In the genomic region with DNA sequence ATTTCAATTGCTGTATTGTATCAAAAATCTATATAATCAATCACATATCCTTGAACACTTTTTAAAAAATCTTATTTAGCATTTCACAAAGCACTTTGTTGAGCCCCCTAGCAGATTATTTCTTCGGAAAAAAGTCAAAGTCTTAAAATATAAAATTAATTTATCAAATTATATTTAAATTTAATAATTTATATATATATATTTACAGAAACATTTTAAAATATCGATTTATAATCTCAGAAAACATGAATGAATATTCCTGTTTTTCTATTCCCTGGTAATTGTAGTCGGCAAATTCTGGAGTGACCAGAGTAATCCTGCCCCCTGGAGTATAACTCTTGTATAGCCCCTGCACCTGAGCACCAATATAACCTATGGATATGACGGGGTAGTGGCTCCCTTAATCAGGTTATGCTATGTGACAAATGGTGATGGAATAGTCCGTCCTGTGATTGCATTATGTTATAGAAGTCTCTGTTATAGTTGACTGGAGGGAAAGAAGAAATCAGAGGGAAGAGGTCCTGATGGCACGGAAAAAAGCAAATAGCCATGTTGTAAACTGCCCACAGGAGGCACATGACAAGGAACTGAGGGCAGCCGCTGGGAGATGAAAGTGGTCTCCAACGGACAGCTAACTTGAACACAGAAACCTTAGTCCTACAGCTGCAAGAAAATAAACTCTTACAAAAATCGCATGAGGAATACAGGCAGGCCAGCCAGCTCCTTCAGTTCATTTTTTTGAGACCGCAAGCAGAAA, we compare ENCODE assay signal across 10 cellular contexts.
DNase-seq lines count a peak whose midpoint lies in the region; ATAC-seq and TF ChIP-seq lines count a peak whose summit lies in the region.
"Had no signal": no experiment of that assay in that cellular context is flagged by ENCODE, and none has a peak within 500 bp of the region (broad histone marks: within the 10 kb centered on the region; RNA-seq: fewer than 3 reads in every experiment).

No MANE protein-coding gene starts in this region.

- peak; percentile 75 for TF ChIP-seq RAD21 in Ishikawa (IDR thresholded peaks at IDR 0.05; ENCODE audit: low read depth)

- TF ChIP-seq POLR2A in uterus (IDR thresholded peaks at IDR 0.05), result no peak

- no peak overlapping the region for H3K4me3 Mint-ChIP-seq in CD8-positive, alpha-beta T cell
- H3K4me3 Mint-ChIP-seq: activated naive CD8-positive, alpha-beta T cell treated with anti-CD3 and anti-CD28 coated beads, Interleukin-2, amount 10 ng/mL, durations not matched to agents 7 days and 5 days had no signal

- H3K9me3 ChIP-seq in left lung (no peaks in the 10 kb centered on the region), uterus (no peaks in the 10 kb centered on the region)
- H3K9me3 ChIP-seq in CD8-positive, alpha-beta T cell (ENCODE audit: low read length), result no peaks in the 10 kb centered on the region
- H3K9me3 ChIP-seq in effector memory CD4-positive, alpha-beta T cell (ENCODE audit: control insufficient read depth, low read length), result no peaks in the 10 kb centered on the region

- no peaks in the 10 kb centered on the region for H3K4me1 Mint-ChIP-seq in CD8-positive, alpha-beta T cell (ENCODE audit: low read depth)
- H3K4me1 Mint-ChIP-seq: activated naive CD8-positive, alpha-beta T cell treated with anti-CD3 and anti-CD28 coated beads, Interleukin-2, amount 10 ng/mL, durations not matched to agents 7 days and 5 days had no signal

- H3K9me3 Mint-ChIP-seq in CD8-positive, alpha-beta T cell, result no peaks in the 10 kb centered on the region

- no peak overlapping the region for H3K27ac Mint-ChIP-seq in CD8-positive, alpha-beta T cell
- H3K27ac Mint-ChIP-seq: activated naive CD8-positive, alpha-beta T cell treated with anti-CD3 and anti-CD28 coated beads, Interleukin-2, amount 10 ng/mL, durations not matched to agents 7 days and 5 days had no signal

- H3K27me3 Mint-ChIP-seq in CD8-positive, alpha-beta T cell (ENCODE audit: low read depth), result no peaks in the 10 kb centered on the region
- H3K27me3 Mint-ChIP-seq: activated naive CD8-positive, alpha-beta T cell treated with anti-CD3 and anti-CD28 coated beads, Interleukin-2, amount 10 ng/mL, durations not matched to agents 7 days and 5 days had no signal

- no peak overlapping the region for H3K4me3 ChIP-seq in GM06990 (replicated peaks; ENCODE audit: low read depth, low read length)
- H3K4me3 ChIP-seq in left lung, result no peak overlapping the region
- no peak overlapping the region for H3K4me3 ChIP-seq in uterus
- no peak overlapping the region for H3K4me3 ChIP-seq in CD8-positive, alpha-beta T cell (ENCODE audit: low read depth, low read length)
- no peak overlapping the region for H3K4me3 ChIP-seq in effector memory CD4-positive, alpha-beta T cell (ENCODE audit: insufficient read depth, low read depth, low read length, poor library complexity, severe bottlenecking)

- peak; percentile 62 for ATAC-seq in left lung
- no peak for ATAC-seq in CD8-positive, alpha-beta T cell
- ATAC-seq in GM18519 (IDR thresholded peaks at IDR 0.05; ENCODE audit: low FRiP score, unreplicated experiment), result no peak
- ATAC-seq: right cardiac atrium had no signal

- H3K4me1 ChIP-seq in left lung (no peaks in the 10 kb centered on the region), uterus (no peaks in the 10 kb centered on the region)
- no peaks in the 10 kb centered on the region for H3K4me1 ChIP-seq in CD8-positive, alpha-beta T cell (ENCODE audit: insufficient read depth, low read length)
- no peaks in the 10 kb centered on the region for H3K4me1 ChIP-seq in effector memory CD4-positive, alpha-beta T cell (ENCODE audit: control insufficient read depth, insufficient read depth, low read length, poor library complexity, severe bottlenecking)

- H3K36me3 Mint-ChIP-seq in CD8-positive, alpha-beta T cell, result no peaks in the 10 kb centered on the region
- H3K36me3 Mint-ChIP-seq: activated naive CD8-positive, alpha-beta T cell treated with anti-CD3 and anti-CD28 coated beads, Interleukin-2, amount 10 ng/mL, durations not matched to agents 7 days and 5 days had no signal

- H3K27me3 ChIP-seq in GM06990 (replicated peaks; ENCODE audit: control insufficient read depth, insufficient read depth, low read length) (no peaks in the 10 kb centered on the region), left lung (no peaks in the 10 kb centered on the region), uterus (no peaks in the 10 kb centered on the region)
- H3K27me3 ChIP-seq in CD8-positive, alpha-beta T cell (ENCODE audit: insufficient read depth, low read length), result no peaks in the 10 kb centered on the region
- H3K27me3 ChIP-seq in effector memory CD4-positive, alpha-beta T cell (replicated peaks; ENCODE audit: control insufficient read depth, insufficient read depth, low read length, poor library complexity, severe bottlenecking), result no peaks in the 10 kb centered on the region

- POLR2A ChIA-PET in CD8-positive, alpha-beta T cell (lab: Charles Lee), result no interaction called here

- intact Hi-C loops in left lung (cut with DNase I) (no loop called here), uterus (cut with DNase I; ENCODE audit: low total_unique reads) (no loop called here)
- intact Hi-C loops in CD8-positive, alpha-beta T cell (cut with DNase I, micrococcal nuclease), result no loop called here

- H3K36me3 ChIP-seq in GM06990 (ENCODE audit: control insufficient read depth, insufficient read depth, low read length) (no peaks in the 10 kb centered on the region), left lung (no peaks in the 10 kb centered on the region), uterus (no peaks in the 10 kb centered on the region)
- no peaks in the 10 kb centered on the region for H3K36me3 ChIP-seq in CD8-positive, alpha-beta T cell (ENCODE audit: insufficient read depth, low read length)
- H3K36me3 ChIP-seq in effector memory CD4-positive, alpha-beta T cell (ENCODE audit: control insufficient read depth, insufficient read depth, low read length), result no peaks in the 10 kb centered on the region

- CTCF ChIA-PET in CD8-positive, alpha-beta T cell (lab: Charles Lee), result no interaction called here

- no peak for TF ChIP-seq EP300 in Ishikawa (IDR thresholded peaks at IDR 0.05; ENCODE audit: borderline replicate concordance)

- H3K27ac ChIP-seq in left lung, result no peak overlapping the region
- no peak overlapping the region for H3K27ac ChIP-seq in uterus
- no peak overlapping the region for H3K27ac ChIP-seq in CD8-positive, alpha-beta T cell (ENCODE audit: low read depth, low read length)
- no peak overlapping the region for H3K27ac ChIP-seq in effector memory CD4-positive, alpha-beta T cell (ENCODE audit: insufficient read depth, low read length, poor library complexity, severe bottlenecking)

- peak; percentile 19 for TF ChIP-seq CTCF in GM06990 (IDR thresholded peaks at IDR 0.05; ENCODE audit: insufficient read depth, low read length, poor library complexity, severe bottlenecking)
- peak in 1 of 2 donors; percentile 20 for TF ChIP-seq CTCF in left lung (IDR thresholded peaks at IDR 0.05)
- no peak for TF ChIP-seq CTCF in uterus (IDR thresholded peaks at IDR 0.05)
- no peak for TF ChIP-seq CTCF in CD8-positive, alpha-beta T cell (IDR thresholded peaks at IDR 0.05)

- DNase-seq in GM06990 (ENCODE audit: extremely low read depth, insufficient read length), result no peak
- DNase-seq in SK-N-DZ (ENCODE audit: low spot score), result peak; percentile 54
- DNase-seq in left lung, result no peak
- DNase-seq in uterus, result no peak
- no peak for DNase-seq in CD8-positive, alpha-beta T cell
- no peak for DNase-seq in effector memory CD4-positive, alpha-beta T cell
- DNase-seq: activated naive CD8-positive, alpha-beta T cell treated with anti-CD3 and anti-CD28 coated beads, Interleukin-2, amount 10 ng/mL, durations not matched to agents 7 days and 5 days; right cardiac atrium had no signal

TF ChIP-seq in Ishikawa, 13 proteins besides CTCF, POLR2A, EP300 and RAD21 (continues in another document):
- no peak for TF ChIP-seq CREB1 (IDR thresholded peaks at IDR 0.05; ENCODE audit: low read depth)
- TF ChIP-seq, protein P1, sequence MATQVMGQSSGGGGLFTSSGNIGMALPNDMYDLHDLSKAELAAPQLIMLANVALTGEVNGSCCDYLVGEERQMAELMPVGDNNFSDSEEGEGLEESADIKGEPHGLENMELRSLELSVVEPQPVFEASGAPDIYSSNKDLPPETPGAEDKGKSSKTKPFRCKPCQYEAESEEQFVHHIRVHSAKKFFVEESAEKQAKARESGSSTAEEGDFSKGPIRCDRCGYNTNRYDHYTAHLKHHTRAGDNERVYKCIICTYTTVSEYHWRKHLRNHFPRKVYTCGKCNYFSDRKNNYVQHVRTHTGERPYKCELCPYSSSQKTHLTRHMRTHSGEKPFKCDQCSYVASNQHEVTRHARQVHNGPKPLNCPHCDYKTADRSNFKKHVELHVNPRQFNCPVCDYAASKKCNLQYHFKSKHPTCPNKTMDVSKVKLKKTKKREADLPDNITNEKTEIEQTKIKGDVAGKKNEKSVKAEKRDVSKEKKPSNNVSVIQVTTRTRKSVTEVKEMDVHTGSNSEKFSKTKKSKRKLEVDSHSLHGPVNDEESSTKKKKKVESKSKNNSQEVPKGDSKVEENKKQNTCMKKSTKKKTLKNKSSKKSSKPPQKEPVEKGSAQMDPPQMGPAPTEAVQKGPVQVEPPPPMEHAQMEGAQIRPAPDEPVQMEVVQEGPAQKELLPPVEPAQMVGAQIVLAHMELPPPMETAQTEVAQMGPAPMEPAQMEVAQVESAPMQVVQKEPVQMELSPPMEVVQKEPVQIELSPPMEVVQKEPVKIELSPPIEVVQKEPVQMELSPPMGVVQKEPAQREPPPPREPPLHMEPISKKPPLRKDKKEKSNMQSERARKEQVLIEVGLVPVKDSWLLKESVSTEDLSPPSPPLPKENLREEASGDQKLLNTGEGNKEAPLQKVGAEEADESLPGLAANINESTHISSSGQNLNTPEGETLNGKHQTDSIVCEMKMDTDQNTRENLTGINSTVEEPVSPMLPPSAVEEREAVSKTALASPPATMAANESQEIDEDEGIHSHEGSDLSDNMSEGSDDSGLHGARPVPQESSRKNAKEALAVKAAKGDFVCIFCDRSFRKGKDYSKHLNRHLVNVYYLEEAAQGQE (IDR thresholded peaks at IDR 0.05; ENCODE audit: low read depth), result no peak
- TF ChIP-seq, protein P2, sequence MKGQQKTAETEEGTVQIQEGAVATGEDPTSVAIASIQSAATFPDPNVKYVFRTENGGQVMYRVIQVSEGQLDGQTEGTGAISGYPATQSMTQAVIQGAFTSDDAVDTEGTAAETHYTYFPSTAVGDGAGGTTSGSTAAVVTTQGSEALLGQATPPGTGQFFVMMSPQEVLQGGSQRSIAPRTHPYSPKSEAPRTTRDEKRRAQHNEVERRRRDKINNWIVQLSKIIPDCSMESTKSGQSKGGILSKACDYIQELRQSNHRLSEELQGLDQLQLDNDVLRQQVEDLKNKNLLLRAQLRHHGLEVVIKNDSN (IDR thresholded peaks at IDR 0.05), result no peak
- no peak for TF ChIP-seq TEAD4 (IDR thresholded peaks at IDR 0.05)
- no peak for TF ChIP-seq FOXM1 (IDR thresholded peaks at IDR 0.05; ENCODE audit: borderline replicate concordance, low read depth)
- TF ChIP-seq EGR1 (IDR thresholded peaks at IDR 0.05), result no peak
- no peak for TF ChIP-seq TCF12 (IDR thresholded peaks at IDR 0.05; ENCODE audit: low read depth)
- TF ChIP-seq NFIC (IDR thresholded peaks at IDR 0.05), result no peak
- TF ChIP-seq YY1 (IDR thresholded peaks at IDR 0.05; ENCODE audit: low read depth), result no peak
- no peak for TF ChIP-seq TAF1 (IDR thresholded peaks at IDR 0.05; ENCODE audit: low read depth)
